Comparison of ENCODE assay signal across 31 cellular contexts in genomic region chr4:140672366-140672765, GRCh38.
"Had no signal": no experiment of that assay in that cellular context is flagged by ENCODE, and none has a peak within 500 bp of the region (broad histone marks: within the 10 kb centered on the region; RNA-seq: fewer than 3 reads in every experiment).

No MANE protein-coding gene starts in this region.

- ATAC-seq: activated CD4-positive, CD25-positive, alpha-beta regulatory T cell treated with anti-CD3 and anti-CD28 coated beads, Interleukin-2, amount 50 U/mL, for 24 hours; activated CD8-positive, alpha-beta T cell treated with anti-CD3 and anti-CD28 coated beads for 36 hours; activated naive CD8-positive, alpha-beta T cell treated with anti-CD3 and anti-CD28 coated beads, Interleukin-2, amount 50 U/mL, for 24 hours; activated T-cell treated with anti-CD3 and anti-CD28 coated beads, Interleukin-2, amount 50 U/mL, for 4 hours; activated T-helper 17 cell treated with anti-CD3 and anti-CD28 coated beads, Interleukin-2, amount 50 U/mL, for 72 hours; body of pancreas; foreskin keratinocyte; gastroesophageal sphincter; T-cell had no signal

- H3K4me3 Mint-ChIP-seq: activated B cell treated with CpG ODN at 0.5 μM for 24 hours; activated CD8-positive, alpha-beta T cell treated with anti-CD3 and anti-CD28 coated beads for 36 hours; activated naive CD4-positive, alpha-beta T cell treated with anti-CD3 and anti-CD28 coated beads for 36 hours; activated naive CD4-positive, alpha-beta T cell treated with anti-CD3 and anti-CD28 coated beads, Interleukin-2, amount 50 U/mL, for 24 hours; activated naive CD8-positive, alpha-beta T cell treated with anti-CD3 and anti-CD28 coated beads for 36 hours; activated naive CD8-positive, alpha-beta T cell treated with anti-CD3 and anti-CD28 coated beads, Interleukin-2, amount 50 U/mL, for 24 hours; activated T-cell treated with anti-CD3 and anti-CD28 coated beads, Interleukin-2, amount 50 U/mL, for 4 hours; activated T-helper 17 cell treated with anti-CD3 and anti-CD28 coated beads, Interleukin-2, amount 50 U/mL, for 72 hours; T-cell; T-helper 1 cell treated with Interleukin-12 subunit alpha and Interleukin-12 subunit beta and Interleukin-4 antibody, amounts not matched to agents 30 μg/mL and 1 μg/mL, for 36 hours; T-helper 2 cell treated with Interferon-gamma antibody and Interleukin-4, amounts not matched to agents 5 μg/mL and 100 μg/mL, for 36 hours had no signal

- H3K27ac Mint-ChIP-seq: activated CD8-positive, alpha-beta T cell treated with anti-CD3 and anti-CD28 coated beads for 36 hours; activated naive CD4-positive, alpha-beta T cell treated with anti-CD3 and anti-CD28 coated beads for 36 hours; activated naive CD4-positive, alpha-beta T cell treated with anti-CD3 and anti-CD28 coated beads, Interleukin-2, amount 50 U/mL, for 24 hours; activated naive CD8-positive, alpha-beta T cell treated with anti-CD3 and anti-CD28 coated beads for 36 hours; activated naive CD8-positive, alpha-beta T cell treated with anti-CD3 and anti-CD28 coated beads, Interleukin-2, amount 50 U/mL, for 24 hours; activated T-helper 17 cell treated with anti-CD3 and anti-CD28 coated beads, Interleukin-2, amount 50 U/mL, for 72 hours; T-cell; T-helper 1 cell treated with Interleukin-12 subunit alpha and Interleukin-12 subunit beta and Interleukin-4 antibody, amounts not matched to agents 30 μg/mL and 1 μg/mL, for 36 hours; T-helper 2 cell treated with Interferon-gamma antibody and Interleukin-4, amounts not matched to agents 5 μg/mL and 100 μg/mL, for 36 hours had no signal

- H3K27me3 Mint-ChIP-seq: activated B cell treated with CpG ODN at 0.5 μM for 24 hours; activated CD8-positive, alpha-beta T cell treated with anti-CD3 and anti-CD28 coated beads for 36 hours; activated naive CD8-positive, alpha-beta T cell treated with anti-CD3 and anti-CD28 coated beads, Interleukin-2, amount 50 U/mL, for 24 hours had no signal

- H3K36me3 Mint-ChIP-seq: activated naive CD4-positive, alpha-beta T cell treated with anti-CD3 and anti-CD28 coated beads, Interleukin-2, amount 50 U/mL, for 24 hours; activated naive CD8-positive, alpha-beta T cell treated with anti-CD3 and anti-CD28 coated beads for 36 hours; T-cell had no signal

- H3K9me3 Mint-ChIP-seq: activated B cell treated with CpG ODN at 0.5 μM for 24 hours; activated CD8-positive, alpha-beta T cell treated with anti-CD3 and anti-CD28 coated beads for 36 hours; activated naive CD4-positive, alpha-beta T cell treated with anti-CD3 and anti-CD28 coated beads for 36 hours; activated naive CD4-positive, alpha-beta T cell treated with anti-CD3 and anti-CD28 coated beads, Interleukin-2, amount 50 U/mL, for 24 hours; activated naive CD8-positive, alpha-beta T cell treated with anti-CD3 and anti-CD28 coated beads for 36 hours; activated naive CD8-positive, alpha-beta T cell treated with anti-CD3 and anti-CD28 coated beads, Interleukin-2, amount 50 U/mL, for 24 hours; activated T-cell treated with anti-CD3 and anti-CD28 coated beads, Interleukin-2, amount 50 U/mL, for 4 hours; activated T-helper 17 cell treated with anti-CD3 and anti-CD28 coated beads, Interleukin-2, amount 50 U/mL, for 72 hours; T-cell; T-helper 1 cell treated with Interleukin-12 subunit alpha and Interleukin-12 subunit beta and Interleukin-4 antibody, amounts not matched to agents 30 μg/mL and 1 μg/mL, for 36 hours; T-helper 2 cell treated with Interferon-gamma antibody and Interleukin-4, amounts not matched to agents 5 μg/mL and 100 μg/mL, for 36 hours had no signal

- H3K9me3 ChIP-seq: adrenal gland, body of pancreas, colonic mucosa, gastroesophageal sphincter had no signal

- DNase-seq: activated B cell treated with CpG ODN at 0.5 μM for 24 hours; activated CD4-positive, alpha-beta T cell treated with anti-CD3 and anti-CD28 coated beads for 48 hours; activated CD4-positive, alpha-beta T cell treated with anti-CD3 and anti-CD28 coated beads, Interleukin-2, amount 50 U/mL, for 1 hour; activated CD4-positive, alpha-beta T cell treated with anti-CD3 and anti-CD28 coated beads, Interleukin-2, amount 50 U/mL, for 48 hours; activated CD8-positive, alpha-beta memory T cell treated with anti-CD3 and anti-CD28 coated beads for 24 hours; activated CD8-positive, alpha-beta T cell treated with anti-CD3 and anti-CD28 coated beads for 36 hours; activated effector memory CD4-positive, alpha-beta T cell treated with Interleukin-2 at 50 U/mL for 16 hours; activated naive CD4-positive, alpha-beta T cell treated with anti-CD3 and anti-CD28 coated beads for 36 hours; activated naive CD8-positive, alpha-beta T cell treated with anti-CD3 and anti-CD28 coated beads for 36 hours; activated naive CD8-positive, alpha-beta T cell treated with anti-CD3 and anti-CD28 coated beads, Interleukin-2, amount 50 U/mL, for 24 hours; activated T-cell treated with anti-CD3 and anti-CD28 coated beads, Interleukin-2, amount 50 U/mL, for 4 hours; adrenal gland; amygdala; aorta; body of pancreas; central memory CD4-positive, alpha-beta T cell; cerebellar nuclear complex; colonic mucosa; effector CD8-positive, alpha-beta T cell; foreskin keratinocyte; head of caudate nucleus; SW 1271; T-cell; T1000; WERI-Rb-1 had no signal

- H3K4me1 Mint-ChIP-seq: activated naive CD4-positive, alpha-beta T cell treated with anti-CD3 and anti-CD28 coated beads, Interleukin-2, amount 50 U/mL, for 24 hours; activated naive CD8-positive, alpha-beta T cell treated with anti-CD3 and anti-CD28 coated beads for 36 hours; activated T-helper 17 cell treated with anti-CD3 and anti-CD28 coated beads, Interleukin-2, amount 50 U/mL, for 72 hours had no signal
